8 cellular contexts compared by ENCODE assay signal in genomic region chr2:84904717-84905174, GRCh38. TPM values are rescaled to one million over a fixed set of nuclear protein-coding genes. Genes with fewer than 3 reads are reported as not detected.
DNase-seq lines count a peak whose midpoint lies in the region; ATAC-seq and TF ChIP-seq lines count a peak whose summit lies in the region.

No MANE protein-coding gene starts in this region.

- peaks cover 56% of the 10 kb centered on the region for H3K36me3 Mint-ChIP-seq in activated CD8-positive, alpha-beta memory T cell treated with anti-CD3 and anti-CD28 coated beads, Interleukin-2, amount 10 ng/mL, durations not matched to agents 7 days and 5 days
- H3K36me3 Mint-ChIP-seq in neural crest cell (ENCODE audit: low read depth), result peaks cover 28% of the 10 kb centered on the region

- no peaks in the 10 kb centered on the region for H3K27me3 Mint-ChIP-seq in activated CD8-positive, alpha-beta memory T cell treated with anti-CD3 and anti-CD28 coated beads, Interleukin-2, amount 10 ng/mL, durations not matched to agents 7 days and 5 days
- H3K27me3 Mint-ChIP-seq in neural crest cell (ENCODE audit: low read depth), result peaks cover 14% of the 10 kb centered on the region

- H3K9me3 Mint-ChIP-seq in activated CD8-positive, alpha-beta memory T cell treated with anti-CD3 and anti-CD28 coated beads, Interleukin-2, amount 10 ng/mL, durations not matched to agents 7 days and 5 days (ENCODE audit: low read depth), result peaks cover 10% of the 10 kb centered on the region
- peaks cover 7% of the 10 kb centered on the region for H3K9me3 Mint-ChIP-seq in neural crest cell

- H3K27ac Mint-ChIP-seq in activated CD8-positive, alpha-beta memory T cell treated with anti-CD3 and anti-CD28 coated beads, Interleukin-2, amount 10 ng/mL, durations not matched to agents 7 days and 5 days, result peak overlapping the region; percentile 88
- H3K27ac Mint-ChIP-seq in neural crest cell (ENCODE audit: unreplicated experiment), result peak overlapping the region; percentile 90

- CTCF ChIA-PET in activated CD8-positive, alpha-beta memory T cell treated with anti-CD3 and anti-CD28 coated beads, Interleukin-2, amount 10 ng/mL, durations not matched to agents 7 days and 5 days (lab: Charles Lee), result interaction anchor here (0.7 to 7.9 kb wide), 7 partner anchors 8 to 415 kb away, joined by 3 to 116 read pairs (median 4); partner anchors contain the start of gene TRABD2A

- in situ Hi-C loops in Caki2 (cut with HindIII; ENCODE audit: low pct_unique_long_range_greater_than_20kb, low sequenced_read_pairs), result no loop called here

- peak overlapping the region; percentile 79 for H3K4me3 ChIP-seq in Jurkat, Clone E6-1 (ENCODE audit: low read length)

- H3K4me3 Mint-ChIP-seq in activated CD8-positive, alpha-beta memory T cell treated with anti-CD3 and anti-CD28 coated beads, Interleukin-2, amount 10 ng/mL, durations not matched to agents 7 days and 5 days, result peak overlapping the region; percentile 85
- peak overlapping the region; percentile 91 for H3K4me3 Mint-ChIP-seq in neural crest cell

- TF ChIP-seq CTCF in neural crest cell (conservative IDR thresholded peaks at IDR 0.05), result no peak

- no peak for ATAC-seq in activated CD8-positive, alpha-beta memory T cell treated with anti-CD3 and anti-CD28 coated beads, Interleukin-2, amount 10 ng/mL, durations not matched to agents 7 days and 5 days
- ATAC-seq in GM19452 (IDR thresholded peaks at IDR 0.05; ENCODE audit: unreplicated experiment) (no peak), HG02678 (IDR thresholded peaks at IDR 0.05; ENCODE audit: unreplicated experiment) (no peak)

- DNase-seq in Caki2 (ENCODE audit: low read depth) (peak; percentile 42), fibroblast of the conjunctiva (ENCODE audit: low read depth) (peak; percentile 58), neural crest cell (ENCODE audit: low read depth, low spot score) (peak; percentile 40), medulla oblongata (ENCODE audit: extremely low spot score) (no peak)
- peak; percentile 57 for DNase-seq in Jurkat, Clone E6-1 (ENCODE audit: low read depth, low spot score)
- DNase-seq in activated CD8-positive, alpha-beta memory T cell treated with anti-CD3 and anti-CD28 coated beads, Interleukin-2, amount 10 ng/mL, durations not matched to agents 7 days and 5 days, result peak; percentile 64

- H3K4me1 Mint-ChIP-seq in activated CD8-positive, alpha-beta memory T cell treated with anti-CD3 and anti-CD28 coated beads, Interleukin-2, amount 10 ng/mL, durations not matched to agents 7 days and 5 days, result peaks cover 72% of the 10 kb centered on the region
- H3K4me1 Mint-ChIP-seq in neural crest cell, result peaks cover 31% of the 10 kb centered on the region

RNA-seq across cellular contexts. Expression of gene TMSB10, which starts 0.7 kb away (rescaled TPM):
- total RNA-seq in Caki2 (2014; rRNA removed; shearing (Covaris generic); ENCODE audit: low replicate concordance), result 11,384 and 12,769 TPM in 2 replicates
- polyA plus RNA-seq in Jurkat, Clone E6-1 (2012; ENCODE audit: insufficient read depth, insufficient read length), result 2,917 TPM
- total RNA-seq in activated CD8-positive, alpha-beta memory T cell treated with anti-CD3 and anti-CD28 coated beads, Interleukin-2, amount 10 ng/mL, durations not matched to agents 7 days and 5 days, result 1,000 to 10,000 TPM; 3,578 to 3,807 TPM
- total RNA-seq in neural crest cell, result 1,431 and 1,563 TPM in 2 replicates

RNA-seq across cellular contexts. Expression of gene TRABD2A, which starts 23.9 kb away (rescaled TPM):
- total RNA-seq in Caki2 (2014; rRNA removed; shearing (Covaris generic); ENCODE audit: low replicate concordance), result 0.34 and 2.6 TPM in 2 replicates
- polyA plus RNA-seq in Jurkat, Clone E6-1 (2012; ENCODE audit: insufficient read depth, insufficient read length), result 1.5 TPM
- 10 to 100 TPM; 30.2 to 32.4 TPM for total RNA-seq in activated CD8-positive, alpha-beta memory T cell treated with anti-CD3 and anti-CD28 coated beads, Interleukin-2, amount 10 ng/mL, durations not matched to agents 7 days and 5 days
- 0.84 TPM in 2 replicates for total RNA-seq in neural crest cell
